8 cellular contexts compared by ENCODE assay signal in the genomic region with DNA sequence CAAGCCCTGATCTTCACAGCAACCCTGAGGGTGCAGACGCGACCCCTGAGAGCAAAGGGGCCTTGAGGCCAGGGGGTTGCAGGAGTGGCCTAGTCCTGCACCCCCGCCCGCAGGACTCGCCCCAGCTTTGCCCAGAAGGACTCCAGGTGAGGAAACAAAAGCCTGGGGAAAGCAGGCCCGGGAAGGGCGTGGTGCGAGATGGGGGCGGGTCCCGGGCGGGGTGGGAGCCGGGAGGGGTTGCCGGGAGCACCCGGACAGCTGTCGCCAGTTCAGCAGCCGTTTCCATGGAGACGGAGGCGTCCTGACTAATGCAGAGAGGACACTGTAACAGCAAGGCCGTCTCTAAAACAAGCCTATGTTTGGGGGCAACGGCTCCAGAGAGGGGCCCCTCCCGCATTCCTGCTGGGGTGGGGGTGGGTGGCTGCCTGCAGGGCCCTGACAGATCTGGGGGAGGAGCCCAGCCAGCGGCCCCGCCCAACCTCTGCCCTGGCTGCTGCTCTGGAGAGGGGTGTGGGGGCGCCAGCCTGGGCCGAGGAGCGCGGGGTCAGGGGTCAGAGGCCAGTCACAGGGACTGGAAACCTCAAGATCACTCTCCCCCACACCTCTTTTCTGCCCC. TPM values are rescaled to one million over a fixed set of nuclear protein-coding genes. Genes with fewer than 3 reads are reported as not detected.
DNase-seq lines count a peak whose midpoint lies in the region; ATAC-seq and TF ChIP-seq lines count a peak whose summit lies in the region.

No MANE protein-coding gene starts in this region.

- POLR2A ChIA-PET in activated CD8-positive, alpha-beta T cell treated with anti-CD3 and anti-CD28 coated beads, Interleukin-2, amount 10 ng/mL, durations not matched to agents 7 days and 5 days (lab: Charles Lee): no interaction called here
- POLR2A ChIA-PET in CD8-positive, alpha-beta T cell (lab: Charles Lee): no interaction called here

- peaks cover 9% of the 10 kb centered on the region for H3K4me1 Mint-ChIP-seq in activated CD8-positive, alpha-beta T cell treated with anti-CD3 and anti-CD28 coated beads, Interleukin-2, amount 10 ng/mL, durations not matched to agents 7 days and 5 days (ENCODE audit: low read depth)
- peaks cover 12% of the 10 kb centered on the region for H3K4me1 Mint-ChIP-seq in CD8-positive, alpha-beta T cell (ENCODE audit: low read depth)

- peak overlapping the region; percentile 67 to 72 for H3K9ac ChIP-seq in colonic mucosa (ENCODE audit: low read depth in 2 of 2, low read length in 2 of 2)

- H3K4me1 ChIP-seq in colonic mucosa: peaks cover 21% of the 10 kb centered on the region
- peaks cover 0 to 73% (median 41%) of the 10 kb centered on the region in 4 donors for H3K4me1 ChIP-seq in tibial artery
- peaks cover 15% of the 10 kb centered on the region for H3K4me1 ChIP-seq in CD8-positive, alpha-beta T cell (ENCODE audit: insufficient read depth, low read length)

- no peaks in the 10 kb centered on the region for H3K36me3 Mint-ChIP-seq in activated CD8-positive, alpha-beta T cell treated with anti-CD3 and anti-CD28 coated beads, Interleukin-2, amount 10 ng/mL, durations not matched to agents 7 days and 5 days (ENCODE audit: low read depth)
- no peaks in the 10 kb centered on the region for H3K36me3 Mint-ChIP-seq in CD8-positive, alpha-beta T cell

- intact Hi-C loops in colonic mucosa (cut with DNase I) (loop anchor here (10.0 kb wide), 1 partner anchor 51 kb away; no protein-coding TSS in a partner anchor), tibial artery (cut with DNase I; ENCODE audit: low total_unique reads) (no loop called here)
- intact Hi-C loops in CD8-positive, alpha-beta T cell (cut with DNase I, micrococcal nuclease): loop anchor here in 1 of 2 experiments (5.0 kb wide), 1 partner anchor 419 kb away; no protein-coding TSS in a partner anchor

- no peak for TF ChIP-seq CTCF in colonic mucosa (IDR thresholded peaks at IDR 0.05)
- no peak for TF ChIP-seq CTCF in tibial artery (IDR thresholded peaks at IDR 0.05)
- TF ChIP-seq CTCF in CD8-positive, alpha-beta T cell (IDR thresholded peaks at IDR 0.05): no peak

- H3K9me3 ChIP-seq in colonic mucosa: no peaks in the 10 kb centered on the region
- no peaks in the 10 kb centered on the region for H3K9me3 ChIP-seq in tibial artery
- H3K9me3 ChIP-seq in CD8-positive, alpha-beta T cell (ENCODE audit: low read length): no peaks in the 10 kb centered on the region

- peak; percentile 50 for DNase-seq in GM04503 (ENCODE audit: low read depth)
- peak; percentile 48 for DNase-seq in NCI-H2227 treated with DMSO at 0.1 percent for 48 hours (lab: John Stamatoyannopoulos, UW)
- DNase-seq in colonic mucosa: peak; percentile 96
- peak; percentile 73 to 76 for DNase-seq in tibial artery
- DNase-seq in activated CD8-positive, alpha-beta T cell treated with anti-CD3 and anti-CD28 coated beads, Interleukin-2, amount 10 ng/mL, durations not matched to agents 7 days and 5 days: no peak
- no peak for DNase-seq in CD8-positive, alpha-beta T cell
- no peak for DNase-seq in activated effector memory CD4-positive, alpha-beta T cell treated with Interleukin-2 at 50 U/mL for 16 hours

- no peak overlapping the region for H3K27ac Mint-ChIP-seq in activated CD8-positive, alpha-beta T cell treated with anti-CD3 and anti-CD28 coated beads, Interleukin-2, amount 10 ng/mL, durations not matched to agents 7 days and 5 days
- H3K27ac Mint-ChIP-seq in CD8-positive, alpha-beta T cell: no peak overlapping the region

- CTCF ChIA-PET in activated CD8-positive, alpha-beta T cell treated with anti-CD3 and anti-CD28 coated beads, Interleukin-2, amount 10 ng/mL, durations not matched to agents 7 days and 5 days (lab: Charles Lee): interaction anchor here (1.5 kb wide), 2 partner anchors 21 to 435 kb away, joined by 3 to 4 read pairs; a partner anchor contains a TSS
- CTCF ChIA-PET in CD8-positive, alpha-beta T cell (lab: Charles Lee): no interaction called here

- peaks cover 7% of the 10 kb centered on the region for H3K27me3 ChIP-seq in colonic mucosa
- no peaks in the 10 kb centered on the region for H3K27me3 ChIP-seq in layer of hippocampus (ENCODE audit: control insufficient read depth, insufficient read depth, low read length)
- peaks cover 0 to 81% of the 10 kb centered on the region in 2 donors for H3K27me3 ChIP-seq in tibial artery
- H3K27me3 ChIP-seq in CD8-positive, alpha-beta T cell (ENCODE audit: insufficient read depth, low read length): peaks cover 23% of the 10 kb centered on the region

- H3K27me3 Mint-ChIP-seq in activated CD8-positive, alpha-beta T cell treated with anti-CD3 and anti-CD28 coated beads, Interleukin-2, amount 10 ng/mL, durations not matched to agents 7 days and 5 days (ENCODE audit: low read depth): peaks cover 37% of the 10 kb centered on the region
- peaks cover 28% of the 10 kb centered on the region for H3K27me3 Mint-ChIP-seq in CD8-positive, alpha-beta T cell (ENCODE audit: low read depth)

- H3K36me3 ChIP-seq in colonic mucosa (no peaks in the 10 kb centered on the region), tibial artery (peaks cover 0 to 8% (median 0%) of the 10 kb centered on the region in 3 donors)
- H3K36me3 ChIP-seq in CD8-positive, alpha-beta T cell (ENCODE audit: insufficient read depth, low read length): no peaks in the 10 kb centered on the region

- ATAC-seq in activated CD8-positive, alpha-beta T cell treated with anti-CD3 and anti-CD28 coated beads, Interleukin-2, amount 10 ng/mL, durations not matched to agents 7 days and 5 days: no peak
- no peak for ATAC-seq in CD8-positive, alpha-beta T cell

- no peak overlapping the region for H3K4me3 Mint-ChIP-seq in activated CD8-positive, alpha-beta T cell treated with anti-CD3 and anti-CD28 coated beads, Interleukin-2, amount 10 ng/mL, durations not matched to agents 7 days and 5 days
- no peak overlapping the region for H3K4me3 Mint-ChIP-seq in CD8-positive, alpha-beta T cell

- H3K4me3 ChIP-seq in colonic mucosa: no peak overlapping the region
- no peak overlapping the region for H3K4me3 ChIP-seq in tibial artery
- no peak overlapping the region for H3K4me3 ChIP-seq in CD8-positive, alpha-beta T cell (ENCODE audit: low read depth, low read length)

- peak overlapping the region; percentile 23 for H3K27ac ChIP-seq in colonic mucosa
- peak overlapping the region; percentile 1 for H3K27ac ChIP-seq in layer of hippocampus (ENCODE audit: low read depth, low read length)
- H3K27ac ChIP-seq in tibial artery: peak overlapping the region; percentile 30 to 46
- H3K27ac ChIP-seq in CD8-positive, alpha-beta T cell (ENCODE audit: low read depth, low read length): no peak overlapping the region

- no peaks in the 10 kb centered on the region for H3K9me3 Mint-ChIP-seq in activated CD8-positive, alpha-beta T cell treated with anti-CD3 and anti-CD28 coated beads, Interleukin-2, amount 10 ng/mL, durations not matched to agents 7 days and 5 days (ENCODE audit: insufficient read depth)
- no peaks in the 10 kb centered on the region for H3K9me3 Mint-ChIP-seq in CD8-positive, alpha-beta T cell

RNA-seq across cellular contexts. Expression of a gene that starts 3.0 kb away (rescaled TPM):
- 10 to 100 TPM in 1 of 2 donors, 1 to 10 TPM in 1; 3.7 to 12.3 TPM for total RNA-seq in colonic mucosa
- total RNA-seq in activated CD8-positive, alpha-beta T cell treated with anti-CD3 and anti-CD28 coated beads, Interleukin-2, amount 10 ng/mL, durations not matched to agents 7 days and 5 days: not detected
- not detected for total RNA-seq in CD8-positive, alpha-beta T cell

RNA-seq across cellular contexts. Expression of a gene that starts 20.0 kb away (rescaled TPM):
- total RNA-seq in colonic mucosa: 1 to 10 TPM; 7.9 to 8.7 TPM
- total RNA-seq in activated CD8-positive, alpha-beta T cell treated with anti-CD3 and anti-CD28 coated beads, Interleukin-2, amount 10 ng/mL, durations not matched to agents 7 days and 5 days: under 1 TPM in 1 of 2 experiments, not detected in 1; 0.26 TPM
- total RNA-seq in CD8-positive, alpha-beta T cell: not detected

RNA-seq across cellular contexts. Expression of a gene that starts 34.7 kb away (rescaled TPM):
- total RNA-seq in colonic mucosa: 100 to 1,000 TPM; 348 to 378 TPM
- not detected for total RNA-seq in activated CD8-positive, alpha-beta T cell treated with anti-CD3 and anti-CD28 coated beads, Interleukin-2, amount 10 ng/mL, durations not matched to agents 7 days and 5 days
- total RNA-seq in CD8-positive, alpha-beta T cell: not detected

Comparison
In these comparisons a context has a peak if more than half of its experiments do, and no peak if none do; other contexts are left out.
1. DNase-seq: peak in GM04503 (single experiment), NCI-H2227 treated with DMSO at 0.1 percent for 48 hours (single experiment), colonic mucosa (single experiment) and tibial artery (2 of 2); none in activated CD8-positive, alpha-beta T cell treated with anti-CD3 and anti-CD28 coated beads, Interleukin-2, amount 10 ng/mL, durations not matched to agents 7 days and 5 days (single experiment), CD8-positive, alpha-beta T cell (0 of 7) and activated effector memory CD4-positive, alpha-beta T cell treated with Interleukin-2 at 50 U/mL for 16 hours (single experiment).
2. RNA of a gene that starts 3.0 kb away (total RNA-seq): 3.7 to 12.3 TPM in colonic mucosa; not detected in CD8-positive, alpha-beta T cell and not detected in activated CD8-positive, alpha-beta T cell treated with anti-CD3 and anti-CD28 coated beads, Interleukin-2, amount 10 ng/mL, durations not matched to agents 7 days and 5 days; every median in the first group is over 4 times any median in the second.
3. RNA of a gene that starts 20.0 kb away (total RNA-seq): 7.9 to 8.7 TPM in colonic mucosa; 0.26 TPM in activated CD8-positive, alpha-beta T cell treated with anti-CD3 and anti-CD28 coated beads, Interleukin-2, amount 10 ng/mL, durations not matched to agents 7 days and 5 days and not detected in CD8-positive, alpha-beta T cell; every median in the first group is over 4 times any median in the second.
4. RNA of a gene that starts 34.7 kb away (total RNA-seq): 348 to 378 TPM in colonic mucosa; not detected in activated CD8-positive, alpha-beta T cell treated with anti-CD3 and anti-CD28 coated beads, Interleukin-2, amount 10 ng/mL, durations not matched to agents 7 days and 5 days and not detected in CD8-positive, alpha-beta T cell; every median in the first group is over 100 times any median in the second.